In genomic region chr3:113914646-113915045, GRCh38 we compare ENCODE assay signal across 21 cellular contexts. TPM values are rescaled to one million over a fixed set of nuclear protein-coding genes. Genes with fewer than 3 reads are reported as not detected.
DNase-seq lines count a peak whose midpoint lies in the region; ATAC-seq and TF ChIP-seq lines count a peak whose summit lies in the region.
"Had no signal": no experiment of that assay in that cellular context is flagged by ENCODE, and none has a peak within 500 bp of the region (broad histone marks: within the 10 kb centered on the region; RNA-seq: fewer than 3 reads in every experiment).

No MANE protein-coding gene starts in this region.

- H3K36me3 ChIP-seq in BJ (ENCODE audit: control insufficient read depth, insufficient read depth, low read length) (no peaks in the 10 kb centered on the region), brain microvascular endothelial cell (replicated peaks) (no peaks in the 10 kb centered on the region), transverse colon (no peaks in the 10 kb centered on the region)
- H3K36me3 ChIP-seq: right atrium auricular region, thyroid gland had no signal

- no peak overlapping the region for H3K27ac ChIP-seq in brain microvascular endothelial cell
- no peak overlapping the region for H3K27ac ChIP-seq in transverse colon
- H3K27ac ChIP-seq: KMS-11, right atrium auricular region, thyroid gland had no signal

- in situ Hi-C loops in brain microvascular endothelial cell (cut with HindIII; ENCODE audit: low pct_ligation_motif_present, low sequenced_read_pairs) (no loop called here), transverse colon (cut with MboI; ENCODE audit: low pct_ligation_motif_present in 1 of 4, low pct_unique_long_range_greater_than_20kb in 1 of 4, low sequenced_read_pairs in 3 of 4) (loop anchor here in 2 of 4 donors (5.0 to 10.0 kb wide), 3 partner anchors 67 to 180 kb away; no protein-coding TSS in a partner anchor)

- CTCF ChIA-PET in BJ (lab: Yijun Ruan, JAX): interaction anchor here (1.0 to 3.5 kb wide), 7 partner anchors 15 to 179 kb away, joined by 3 to 39 read pairs (median 7); partner anchors contain the start of gene GRAMD1C

- DNase-seq in BJ (ENCODE audit: low read depth) (peak; percentile 62), M059J (ENCODE audit: low read depth) (peak; percentile 14), brain microvascular endothelial cell (peak; percentile 64), hepatic stellate cell (ENCODE audit: low spot score) (peak; percentile 4), erythroblast (lab: John Stamatoyannopoulos, UW) (no peak), transverse colon (no peak), SHP77 treated with DMSO at 0.1 percent for 48 hours (lab: John Stamatoyannopoulos, UW) (no peak)
- DNase-seq: activated naive CD8-positive, alpha-beta T cell treated with anti-CD3 and anti-CD28 coated beads, Interleukin-2, amount 50 U/mL, for 24 hours; Caco-2; cerebellar nuclear complex; effector memory CD4-positive, alpha-beta T cell; kidney glomerular epithelial cell; mammary epithelial cell; NCI-H1092 treated with DMSO at 0.1 percent for 48 hours; NCI-H2081; NCI-H446 treated with DMSO at 0.1 percent for 48 hours; stimulated activated CD4-positive, alpha-beta T cell treated with anti-CD3 and anti-CD28 coated beads, Interleukin-15, amount 100 ng/mL, for 24 hours; thyroid gland had no signal

- ATAC-seq in HG02852 (IDR thresholded peaks at IDR 0.05; ENCODE audit: unreplicated experiment): no peak
- ATAC-seq: activated naive CD8-positive, alpha-beta T cell treated with anti-CD3 and anti-CD28 coated beads, Interleukin-2, amount 50 U/mL, for 24 hours had no signal

- intact Hi-C loops in transverse colon (cut with DNase I; ENCODE audit: low total_unique reads): no loop called here

- no peaks in the 10 kb centered on the region for H3K9me3 ChIP-seq in transverse colon
- H3K9me3 ChIP-seq: Caco-2, right atrium auricular region, thyroid gland had no signal

- 68% methylated on average over 2 of the region's 2 CpGs; no CpG with 5 or more reads in 1 of the 2 donors for WGBS in transverse colon (ENCODE audit: low coverage in 1 of 2), 2 donors

- no peaks in the 10 kb centered on the region for H3K27me3 ChIP-seq in BJ (ENCODE audit: control insufficient read depth, insufficient read depth, low read length)
- no peaks in the 10 kb centered on the region for H3K27me3 ChIP-seq in brain microvascular endothelial cell (replicated peaks)
- no peaks in the 10 kb centered on the region for H3K27me3 ChIP-seq in transverse colon
- H3K27me3 ChIP-seq: right atrium auricular region, thyroid gland had no signal

- no peak overlapping the region for H3K4me3 ChIP-seq in BJ (ENCODE audit: low read depth, low read length)
- H3K4me3 ChIP-seq in brain microvascular endothelial cell (ENCODE audit: low read depth, low read length): no peak overlapping the region
- H3K4me3 ChIP-seq in transverse colon: no peak overlapping the region
- H3K4me3 ChIP-seq: right atrium auricular region, thyroid gland had no signal

- TF ChIP-seq POLR2A in erythroblast (IDR thresholded peaks at IDR 0.05; ENCODE audit: low read length): no peak
- no peak for TF ChIP-seq POLR2A in transverse colon (IDR thresholded peaks at IDR 0.05)

- TF ChIP-seq CTCF in BJ (IDR thresholded peaks at IDR 0.05; ENCODE audit: insufficient read depth, low read depth, low read length) (no peak), brain microvascular endothelial cell (IDR thresholded peaks at IDR 0.05; ENCODE audit: low read depth, low read length, missing control alignments) (no peak), transverse colon (IDR thresholded peaks at IDR 0.05) (no peak)

- peaks cover 0 to 6% (median 2%) of the 10 kb centered on the region in 4 donors for H3K4me1 ChIP-seq in transverse colon
- H3K4me1 ChIP-seq: Caco-2, right atrium auricular region, thyroid gland had no signal

- POLR2A ChIA-PET in BJ (lab: Charles Lee): interaction anchor here (0.6 to 0.7 kb wide), 2 partner anchors 280 to 1673 kb away, joined by 3 read pairs; no protein-coding TSS in a partner anchor

- TF ChIP-seq EP300 in transverse colon (IDR thresholded peaks at IDR 0.05; ENCODE audit: low read depth): no peak

RNA-seq across cellular contexts. Expression of gene ZDHHC23, which starts 33.2 kb away (rescaled TPM):
- 2.1 and 2.5 TPM in 2 replicates for polyA plus RNA-seq in BJ (2011; rRNA removed)
- 1.6 and 3.1 TPM in 2 replicates for polyA minus RNA-seq in BJ (2011; rRNA and poly(A)+ RNA removed)
- total RNA-seq in M059J (2014; rRNA removed; shearing (Covaris generic)): 9.3 and 10.9 TPM in 2 replicates
- 10 to 100 TPM; 22.1 to 52.8 (median 42.6) TPM for total RNA-seq in transverse colon

Comparison
In these comparisons a context has a peak if more than half of its experiments do, and no peak if none do; other contexts are left out.
1. DNase-seq: peak in BJ (single experiment), M059J (single experiment), brain microvascular endothelial cell (single experiment) and hepatic stellate cell (single experiment); none in erythroblast (0 of 2), transverse colon (single experiment) and SHP77 treated with DMSO at 0.1 percent for 48 hours (single experiment).